In genomic region chr22:49991907-49992533, GRCh38 we compare ENCODE assay signal across 1 cellular context.
TF ChIP-seq lines count a peak whose summit lies in the region.

No MANE protein-coding gene starts in this region.

TF ChIP-seq in K562, 482 proteins besides CTCF, POLR2A, EP300 and RAD21 (continued from another document):
- TF ChIP-seq MTA2 (IDR thresholded peaks at IDR 0.05; ENCODE audit: low read depth) (peak; percentile 17; the same call in 1 of the 2 replicates), ARID1B (IDR thresholded peaks at IDR 0.05) (peak; percentile 58), SFPQ (IDR thresholded peaks at IDR 0.05; ENCODE audit: low read depth, low read length) (no peak), HDAC3 (IDR thresholded peaks at IDR 0.05; ENCODE audit: borderline replicate concordance, partially characterized antibody) (no peak), NFE2 (IDR thresholded peaks at IDR 0.05; ENCODE audit: low read depth) (no peak)
